In genomic region chr6:147203311-147204059, GRCh38 we compare ENCODE assay signal across 8 cellular contexts. TPM values are rescaled to one million over a fixed set of nuclear protein-coding genes. Genes with fewer than 3 reads are reported as not detected.
DNase-seq lines count a peak whose midpoint lies in the region; FAIRE-seq and TF ChIP-seq lines count a peak whose summit lies in the region.

No MANE protein-coding gene starts in this region.

- peak overlapping the region; percentile 98 for H3K27ac Mint-ChIP-seq in activated naive CD4-positive, alpha-beta T cell treated with anti-CD3 and anti-CD28 coated beads, Interleukin-2, amount 10 ng/mL, durations not matched to agents 7 days and 5 days

- H3K36me3 Mint-ChIP-seq in activated naive CD4-positive, alpha-beta T cell treated with anti-CD3 and anti-CD28 coated beads, Interleukin-2, amount 10 ng/mL, durations not matched to agents 7 days and 5 days, result no peaks in the 10 kb centered on the region

- WGBS in testis, 2 donors, result 1% methylated on average over 11 to 61 of the region's 74 CpGs

- peaks cover 57% of the 10 kb centered on the region for H3K79me2 ChIP-seq in osteoblast (ENCODE audit: insufficient read depth, low read length)

- peak overlapping the region; percentile 86 for H3K4me3 Mint-ChIP-seq in activated naive CD4-positive, alpha-beta T cell treated with anti-CD3 and anti-CD28 coated beads, Interleukin-2, amount 10 ng/mL, durations not matched to agents 7 days and 5 days

- CTCF ChIA-PET in activated naive CD4-positive, alpha-beta T cell treated with anti-CD3 and anti-CD28 coated beads, Interleukin-2, amount 10 ng/mL, durations not matched to agents 7 days and 5 days (lab: Charles Lee), result no interaction called here

- H3K4me2 ChIP-seq in osteoblast (ENCODE audit: insufficient read depth, low read length), result peak overlapping the region; percentile 100

- no peaks in the 10 kb centered on the region for H3K27me3 Mint-ChIP-seq in activated naive CD4-positive, alpha-beta T cell treated with anti-CD3 and anti-CD28 coated beads, Interleukin-2, amount 10 ng/mL, durations not matched to agents 7 days and 5 days

- TF ChIP-seq POLR2A in H54 (IDR thresholded peaks at IDR 0.05; ENCODE audit: low read depth, low read length) (peak; percentile 88), testis (IDR thresholded peaks at IDR 0.05) (no peak)

- in situ Hi-C loops in G401 (cut with HindIII; ENCODE audit: low sequenced_read_pairs), result loop anchor here (25.0 kb wide), 1 partner anchor 291 kb away; no protein-coding TSS in a partner anchor
- in situ Hi-C loops in SK-MEL-5 (cut with HindIII; ENCODE audit: low pct_unique_long_range_greater_than_20kb, low sequenced_read_pairs), result loop anchor here (25.0 kb wide), 1 partner anchor 291 kb away; no protein-coding TSS in a partner anchor

- peak; percentile 75 for DNase-seq in G401 (ENCODE audit: low spot score)
- DNase-seq in H54 (ENCODE audit: insufficient read length, low spot score), result peak; percentile 52
- DNase-seq in LoVo (ENCODE audit: low spot score), result peak; percentile 71
- peak; percentile 58 for DNase-seq in SK-MEL-5 (ENCODE audit: low read depth, low spot score)
- peak; percentile 75 for DNase-seq in activated naive CD4-positive, alpha-beta T cell treated with anti-CD3 and anti-CD28 coated beads, Interleukin-2, amount 10 ng/mL, durations not matched to agents 7 days and 5 days
- peak; percentile 82 for DNase-seq in glomerular visceral epithelial cell (ENCODE audit: extremely low spot score)
- peak; percentile 98 for DNase-seq in osteoblast (ENCODE audit: insufficient read length, low spot score, missing footprints)
- peak; percentile 61 for DNase-seq in testis

- H3K27me3 ChIP-seq in osteoblast (ENCODE audit: insufficient read depth, low read length), result no peaks in the 10 kb centered on the region
- H3K27me3 ChIP-seq in testis, result no peaks in the 10 kb centered on the region

- no peaks in the 10 kb centered on the region for H3K9me3 ChIP-seq in osteoblast (ENCODE audit: low read depth, low read length)
- H3K9me3 ChIP-seq in testis, result no peaks in the 10 kb centered on the region

- no peaks in the 10 kb centered on the region for H3K36me3 ChIP-seq in osteoblast (ENCODE audit: insufficient read depth, low read length)
- no peaks in the 10 kb centered on the region for H3K36me3 ChIP-seq in testis (ENCODE audit: low read depth, missing control alignments)

- H2AFZ ChIP-seq in osteoblast (ENCODE audit: low read length), result peak overlapping the region; percentile 97

- H3K27ac ChIP-seq in osteoblast (ENCODE audit: low read depth, low read length) (peak overlapping the region; percentile 94), testis (peak overlapping the region; percentile 87 to 99)

- intact Hi-C loops in testis (cut with DNase I; ENCODE audit: low total_unique reads), result no loop called here

- no peak for FAIRE-seq in H54 (lab: Jason Lieb, UNC)

- TF ChIP-seq CTCF in osteoblast (IDR thresholded peaks at IDR 0.05; ENCODE audit: extremely low read depth, low read depth, low read length), result no peak
- TF ChIP-seq CTCF in testis (IDR thresholded peaks at IDR 0.05), result no peak

- peaks cover 13% of the 10 kb centered on the region for H4K20me1 ChIP-seq in osteoblast (ENCODE audit: insufficient read depth, low read length)

- H3K9me3 Mint-ChIP-seq in activated naive CD4-positive, alpha-beta T cell treated with anti-CD3 and anti-CD28 coated beads, Interleukin-2, amount 10 ng/mL, durations not matched to agents 7 days and 5 days, result no peaks in the 10 kb centered on the region

- H3K4me1 ChIP-seq in osteoblast (ENCODE audit: insufficient read depth, low read length), result peaks cover 15% of the 10 kb centered on the region
- no peaks in the 10 kb centered on the region for H3K4me1 ChIP-seq in testis

- H3K4me3 ChIP-seq in osteoblast (ENCODE audit: insufficient read depth, low read length) (peak overlapping the region; percentile 93), testis (peak overlapping the region; percentile 74 to 87)

- peaks cover 40% of the 10 kb centered on the region for H3K4me1 Mint-ChIP-seq in activated naive CD4-positive, alpha-beta T cell treated with anti-CD3 and anti-CD28 coated beads, Interleukin-2, amount 10 ng/mL, durations not matched to agents 7 days and 5 days

RNA-seq across cellular contexts. Expression of gene STXBP5, which starts 0.7 kb away (rescaled TPM):
- total RNA-seq in G401 (2014; rRNA removed; shearing (Covaris generic)), result 9.6 and 14.1 TPM in 2 replicates
- total RNA-seq in SK-MEL-5 (2014; rRNA removed; shearing (Covaris generic)), result 24.1 and 39.9 TPM in 2 replicates
- polyA plus RNA-seq in SK-MEL-5 (2015; cell fraction: cytosol; rRNA removed), result 9.3 and 13.3 TPM in 2 replicates
- polyA plus RNA-seq in SK-MEL-5 (2015; cell fraction: nucleus; rRNA removed), result 25.3 and 28.3 TPM in 2 replicates
- total RNA-seq in osteoblast, result 120 and 144 TPM in 2 replicates
- total RNA-seq in testis, result 10 to 100 TPM; 29.9 to 47.4 TPM
- polyA plus RNA-seq in testis (ENCODE audit: insufficient read depth, low read depth, low replicate concordance), result 43.5 TPM

Comparison
In these comparisons a context has a peak if more than half of its experiments do, and no peak if none do; other contexts are left out.
1. Peak in every context shown above with its lines: DNase-seq, H3K4me3 ChIP-seq and H3K27ac ChIP-seq.